Comparison of ENCODE assay signal across 8 cellular contexts in the genomic region with DNA sequence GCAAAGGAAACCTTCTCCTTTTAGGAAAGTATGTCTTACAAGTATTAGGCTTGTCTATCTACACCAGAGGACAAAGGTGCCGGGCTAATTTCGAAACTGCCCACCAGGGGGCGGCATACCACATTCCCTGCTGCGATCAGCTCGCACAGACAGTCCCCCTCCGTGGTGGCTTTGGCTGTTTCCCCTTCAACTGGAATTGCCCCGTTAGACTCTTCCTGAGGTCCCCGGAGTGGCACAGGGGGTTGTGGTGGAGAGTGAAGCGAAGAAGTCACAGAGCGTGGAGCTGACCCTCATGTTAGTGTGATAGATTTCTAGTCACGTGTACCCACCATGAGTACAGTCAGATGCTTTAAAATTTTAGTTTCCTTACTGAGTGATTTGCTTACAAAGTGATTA. TPM values are rescaled to one million over a fixed set of nuclear protein-coding genes. Genes with fewer than 3 reads are reported as not detected.
DNase-seq lines count a peak whose midpoint lies in the region; ATAC-seq and TF ChIP-seq lines count a peak whose summit lies in the region.

No MANE protein-coding gene starts in this region.

- H3K27ac ChIP-seq in adrenal gland (peak overlapping the region in 1 of 5 donors; percentile 50), right atrium auricular region (no peak overlapping the region), psoas muscle (no peak overlapping the region), uterus (no peak overlapping the region)

- ATAC-seq in HG02642 (IDR thresholded peaks at IDR 0.05; ENCODE audit: poor library complexity, unreplicated experiment) (peak; percentile 69), psoas muscle (peak; percentile 93 to 98 (median 94))

- 0 to 1% (median 1%) methylated on average over 7 to 11 of the region's 11 CpGs for WGBS in adrenal gland, 4 donors
- 0 to 1% (median 1%) methylated on average over 11 of the region's 11 CpGs for WGBS in psoas muscle, 3 donors

- DNase-seq in NCI-H1092 treated with DMSO at 0.1 percent for 48 hours (lab: John Stamatoyannopoulos, UW) = peak; percentile 53
- DNase-seq in T follicular helper cell (ENCODE audit: low read depth) = peak; percentile 80
- DNase-seq in adrenal gland = peak; percentile 74 to 96 (median 87)
- DNase-seq in right atrium auricular region (ENCODE audit: low spot score) = peak; percentile 95
- DNase-seq in psoas muscle = peak; percentile 82 to 89
- peak; percentile 77 to 80 for DNase-seq in uterus

- TF ChIP-seq CTCF in GM12874 (IDR thresholded peaks at IDR 0.05; ENCODE audit: insufficient read depth, low read depth, low read length) (peak; percentile 82), adrenal gland (IDR thresholded peaks at IDR 0.05) (peak; percentile 75 to 93 (median 86)), right atrium auricular region (IDR thresholded peaks at IDR 0.05) (peak; percentile 93 to 95), psoas muscle (IDR thresholded peaks at IDR 0.05) (peak; percentile 94), uterus (IDR thresholded peaks at IDR 0.05) (peak; percentile 72 to 95 (median 81))

- H3K4me3 ChIP-seq in adrenal gland (peak overlapping the region in 2 of 4 donors; percentile 20 to 62), right atrium auricular region (peak overlapping the region; percentile 18 to 48), psoas muscle (peak overlapping the region; percentile 67), uterus (peak overlapping the region; percentile 8 to 37)

- intact Hi-C loops in adrenal gland (cut with DNase I) (no loop called here), psoas muscle (cut with DNase I) (no loop called here), uterus (cut with DNase I; ENCODE audit: low total_unique reads) (no loop called here)

- H3K4me1 ChIP-seq in adrenal gland (replicated peaks in 1 of 2) (peaks cover 4 to 7% of the 10 kb centered on the region in 2 donors), right atrium auricular region (peaks cover 0 to 10% of the 10 kb centered on the region in 2 donors), psoas muscle (peaks cover 4% of the 10 kb centered on the region), uterus (no peaks in the 10 kb centered on the region)

- H3K9me3 ChIP-seq in adrenal gland (replicated peaks in 1 of 3) = no peaks in the 10 kb centered on the region
- H3K9me3 ChIP-seq in right atrium auricular region = no peaks in the 10 kb centered on the region
- H3K9me3 ChIP-seq in psoas muscle = no peaks in the 10 kb centered on the region
- no peaks in the 10 kb centered on the region for H3K9me3 ChIP-seq in uterus

- TF ChIP-seq POLR2A in adrenal gland (IDR thresholded peaks at IDR 0.05) (no peak), uterus (IDR thresholded peaks at IDR 0.05) (no peak)

- H3K27me3 ChIP-seq in adrenal gland (peaks cover 6% of the 10 kb centered on the region), right atrium auricular region (no peaks in the 10 kb centered on the region), psoas muscle (ENCODE audit: insufficient read depth in 3 of 3, low read length in 2 of 3) (peaks cover 0 to 2% (median 0%) of the 10 kb centered on the region in 3 donors), uterus (no peaks in the 10 kb centered on the region)

- no peaks in the 10 kb centered on the region for H3K36me3 ChIP-seq in adrenal gland (replicated peaks in 1 of 2)
- H3K36me3 ChIP-seq in right atrium auricular region = no peaks in the 10 kb centered on the region
- H3K36me3 ChIP-seq in psoas muscle (ENCODE audit: insufficient read depth in 1 of 2, low read depth in 1 of 2) = no peaks in the 10 kb centered on the region
- H3K36me3 ChIP-seq in uterus = no peaks in the 10 kb centered on the region

RNA-seq across cellular contexts. Expression of gene PTTG1, which starts 17.5 kb away (rescaled TPM):
- total RNA-seq in adrenal gland = 10 to 100 TPM in 3 of 8 donors, 1 to 10 TPM in 5; 2.2 to 15.2 (median 6.0) TPM
- 1 to 10 TPM; 3.2 to 8.7 (median 4.8) TPM for polyA plus RNA-seq in adrenal gland
- total RNA-seq in right atrium auricular region = 1 to 10 TPM; 4.0 to 5.9 TPM
- 1 to 10 TPM; 1.9 to 3.0 (median 2.4) TPM for total RNA-seq in psoas muscle
- 10 to 100 TPM in 2 of 3 donors, 1 to 10 TPM in 1; 9.9 to 26.7 (median 10.7) TPM for polyA plus RNA-seq in psoas muscle
- 10 to 100 TPM in 2 of 4 donors, 1 to 10 TPM in 1, not detected in 1; 2.4 to 40.0 (median 10.6) TPM for total RNA-seq in uterus

RNA-seq across cellular contexts. Expression of gene SLU7, which starts 20.3 kb away (rescaled TPM):
- total RNA-seq in adrenal gland = 100 to 1,000 TPM in 1 of 8 donors, 10 to 100 TPM in 7; 34.6 to 138 (median 47.9) TPM
- polyA plus RNA-seq in adrenal gland = 10 to 100 TPM; 27.1 to 50.2 (median 49.1) TPM
- total RNA-seq in right atrium auricular region = 10 to 100 TPM; 55.0 to 55.2 TPM
- total RNA-seq in psoas muscle = 10 to 100 TPM; 40.1 to 71.4 (median 60.3) TPM
- 10 to 100 TPM; 18.3 to 76.0 (median 30.2) TPM for polyA plus RNA-seq in psoas muscle
- 10 to 100 TPM; 26.6 to 90.0 (median 52.4) TPM for total RNA-seq in uterus

RNA-seq across cellular contexts. Expression of gene FAM200C, which starts 39.3 kb away (rescaled TPM):
- total RNA-seq in adrenal gland (1 to 10 TPM in 7 of 8 donors, under 1 TPM in 1; 0.42 to 9.0 (median 4.3) TPM), right atrium auricular region (1 to 10 TPM; 3.3 to 4.2 TPM), psoas muscle (1 to 10 TPM in 3 of 4 donors, under 1 TPM in 1; 0.54 to 3.3 (median 1.2) TPM), uterus (10 to 100 TPM in 3 of 4 donors, 1 to 10 TPM in 1; 6.1 to 34.1 (median 18.4) TPM)
- polyA plus RNA-seq in adrenal gland (1 to 10 TPM; 3.2 to 6.8 (median 6.2) TPM), psoas muscle (1 to 10 TPM; 1.3 to 8.5 (median 1.4) TPM)
